In the genomic region with DNA sequence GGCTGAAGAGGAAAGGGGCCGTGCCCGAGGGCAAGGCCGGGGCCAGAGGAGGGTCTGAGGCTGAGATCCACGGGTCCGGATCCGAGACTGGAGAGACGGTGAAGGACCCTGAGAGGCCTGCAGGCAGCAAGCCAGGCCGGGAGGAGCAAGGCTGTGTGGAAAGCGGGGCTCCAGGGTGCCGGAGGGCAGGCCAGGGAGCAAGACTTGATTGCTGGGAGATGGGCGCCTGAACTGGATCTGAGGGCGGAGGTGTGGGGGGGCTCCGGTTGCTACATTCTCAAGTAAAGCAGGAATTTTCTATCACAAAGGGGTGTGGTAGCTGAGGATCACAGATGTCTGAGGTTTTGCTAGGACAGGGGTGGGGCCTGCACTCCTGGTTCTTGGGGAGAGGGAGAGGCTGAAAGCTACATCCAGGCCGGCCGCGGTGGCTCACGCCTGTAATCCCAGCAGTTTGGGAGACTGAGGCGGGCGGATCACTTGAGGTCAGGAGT, we compare ENCODE assay signal across 10 cellular contexts. TPM values are rescaled to one million over a fixed set of nuclear protein-coding genes. Genes with fewer than 3 reads are reported as not detected.
A peak's percentile ranks its signal among the peaks of the same experiment; 100 is the strongest.
DNase-seq lines count a peak whose midpoint lies in the region; ATAC-seq and TF ChIP-seq lines count a peak whose summit lies in the region.
"Had no signal": no experiment of that assay in that cellular context is flagged by ENCODE, and none has a peak within 500 bp of the region (broad histone marks: within the 10 kb centered on the region; RNA-seq: fewer than 3 reads in every experiment).

No MANE protein-coding gene starts in this region.

- H3K9me2 ChIP-seq in PC-9 (ENCODE audit: insufficient read depth) = no peaks in the 10 kb centered on the region

- no peaks in the 10 kb centered on the region for H3K27me3 Mint-ChIP-seq in stimulated activated naive B cell treated with anti-CD40 and anti-IgM and Interleukin-4, amounts not matched to agents 10 μg/mL and 1 μg/mL and 100 μg/mL, for 72 hours

- H3F3A ChIP-seq in PC-9 (ENCODE audit: insufficient read depth, low read depth) = no peaks in the 10 kb centered on the region

- intact Hi-C loops in PC-9 (cut with micrococcal nuclease; ENCODE audit: unreplicated experiment) = loop anchor here (2.0 kb wide), 3 partner anchors 19 to 69 kb away; partner anchors contain the start of gene CA11

- POLR2A ChIA-PET in PC-9 (lab: Charles Lee; ENCODE audit: unreplicated experiment) = interaction anchor here (0.5 to 0.6 kb wide), 2 partner anchors 9 to 43 kb away, joined by 3 read pairs; no protein-coding TSS in a partner anchor

- H2AFZ ChIP-seq in PC-9 = no peak overlapping the region

- H3K4me2 ChIP-seq in PC-9 (peak overlapping the region; percentile 92; the same call in 1 of the 2 replicates), skeletal muscle satellite cell (ENCODE audit: low read length) (peak overlapping the region; percentile 91)

- WGBS in gastroesophageal sphincter (ENCODE audit: low coverage in 1 of 2), 2 donors = 54% methylated on average over 12 of the region's 19 CpGs; no CpG with 5 or more reads in 1 of the 2 donors

- CTCF ChIA-PET in PC-9 (lab: Charles Lee) = interaction anchor here (0.6 kb wide), 1 partner anchor 11 kb away, joined by 15 read pairs; no protein-coding TSS in a partner anchor

- H3K36me3 ChIP-seq in PC-9 (ENCODE audit: low read depth) = no peaks in the 10 kb centered on the region
- no peaks in the 10 kb centered on the region for H3K36me3 ChIP-seq in gastroesophageal sphincter
- no peaks in the 10 kb centered on the region for H3K36me3 ChIP-seq in skeletal muscle satellite cell (ENCODE audit: insufficient read depth, low read length)

- DNase-seq in EL (peak; percentile 40), PC-9 (no peak), kidney tubule cell (ENCODE audit: low spot score) (no peak), RPMI8226 (no peak)
- DNase-seq in stimulated activated naive B cell treated with anti-CD40 and anti-IgM and Interleukin-4, amounts not matched to agents 10 μg/mL and 1 μg/mL and 100 μg/mL, for 72 hours = no peak
- DNase-seq: NCI-H2081 treated with DMSO at 0.1 percent for 48 hours, T1000 had no signal

- H3K27ac Mint-ChIP-seq in stimulated activated naive B cell treated with anti-CD40 and anti-IgM and Interleukin-4, amounts not matched to agents 10 μg/mL and 1 μg/mL and 100 μg/mL, for 72 hours = no peak overlapping the region

- H3K9me3 Mint-ChIP-seq in stimulated activated naive B cell treated with anti-CD40 and anti-IgM and Interleukin-4, amounts not matched to agents 10 μg/mL and 1 μg/mL and 100 μg/mL, for 72 hours = peaks cover 0 to 1% of the 10 kb centered on the region in 2 donors

- no peak overlapping the region for H3K27ac ChIP-seq in PC-9
- H3K27ac ChIP-seq in gastroesophageal sphincter = peak overlapping the region in 3 of 4 donors; percentile 82 to 92 (median 89)

- no peak for TF ChIP-seq POLR2A in gastroesophageal sphincter (IDR thresholded peaks at IDR 0.05)

- no peak for ATAC-seq in gastroesophageal sphincter
- no peak for ATAC-seq in GM21529 (IDR thresholded peaks at IDR 0.05; ENCODE audit: unreplicated experiment)
- no peak for ATAC-seq in stimulated activated naive B cell treated with anti-CD40 and anti-IgM and Interleukin-4, amounts not matched to agents 10 μg/mL and 1 μg/mL and 100 μg/mL, for 72 hours (replicated peaks)

- H3K27me3 ChIP-seq in PC-9 (ENCODE audit: insufficient read depth, low read depth) = no peaks in the 10 kb centered on the region
- H3K27me3 ChIP-seq in gastroesophageal sphincter = no peaks in the 10 kb centered on the region
- H3K27me3 ChIP-seq in skeletal muscle satellite cell (ENCODE audit: control insufficient read depth, insufficient read depth, low read length) = no peaks in the 10 kb centered on the region

- peaks cover 19% of the 10 kb centered on the region; the same call in 1 of the 2 replicates for H3K79me2 ChIP-seq in PC-9 (ENCODE audit: low read depth)

- H3K4me3 Mint-ChIP-seq in stimulated activated naive B cell treated with anti-CD40 and anti-IgM and Interleukin-4, amounts not matched to agents 10 μg/mL and 1 μg/mL and 100 μg/mL, for 72 hours = no peak overlapping the region

- TF ChIP-seq CTCF in PC-9 (conservative IDR thresholded peaks at IDR 0.05) = no peak
- no peak for TF ChIP-seq CTCF in gastroesophageal sphincter (IDR thresholded peaks at IDR 0.05)

- H4K20me1 ChIP-seq in PC-9 (ENCODE audit: insufficient read depth) = no peaks in the 10 kb centered on the region

- peaks cover 0 to 8% of the 10 kb centered on the region in 2 donors for H3K36me3 Mint-ChIP-seq in stimulated activated naive B cell treated with anti-CD40 and anti-IgM and Interleukin-4, amounts not matched to agents 10 μg/mL and 1 μg/mL and 100 μg/mL, for 72 hours

- no peaks in the 10 kb centered on the region for H3K9me3 ChIP-seq in PC-9 (ENCODE audit: insufficient read depth, low read depth)
- H3K9me3 ChIP-seq in gastroesophageal sphincter = no peaks in the 10 kb centered on the region
- no peaks in the 10 kb centered on the region for H3K9me3 ChIP-seq in skeletal muscle satellite cell (replicated peaks; ENCODE audit: low read length)

- no peak overlapping the region for H3K4me3 ChIP-seq in PC-9
- H3K4me3 ChIP-seq in gastroesophageal sphincter = peak overlapping the region in 1 of 2 donors; percentile 65
- peak overlapping the region; percentile 77 for H3K4me3 ChIP-seq in skeletal muscle satellite cell (ENCODE audit: low read length)

- BruUV-seq in PC-9 (replicated peaks; lab: Mats Ljungman, UMichigan) = no TSS peak

- H3K4me1 Mint-ChIP-seq in stimulated activated naive B cell treated with anti-CD40 and anti-IgM and Interleukin-4, amounts not matched to agents 10 μg/mL and 1 μg/mL and 100 μg/mL, for 72 hours = peaks cover 10 to 32% of the 10 kb centered on the region in 2 donors

- peak overlapping the region; percentile 81 for H3K9ac ChIP-seq in skeletal muscle satellite cell (ENCODE audit: low read depth, low read length)

- TF ChIP-seq EP300 in gastroesophageal sphincter (IDR thresholded peaks at IDR 0.05) = no peak

- H3K4me1 ChIP-seq in PC-9 (replicated peaks; ENCODE audit: insufficient read depth) (peaks cover 19% of the 10 kb centered on the region), gastroesophageal sphincter (peaks cover 0 to 75% (median 46%) of the 10 kb centered on the region in 3 donors), skeletal muscle satellite cell (ENCODE audit: control insufficient read depth, insufficient read depth, low read length) (peaks cover 39% of the 10 kb centered on the region)

RNA-seq across cellular contexts. Expression of gene MAMSTR, which starts 3.8 kb away (rescaled TPM):
- total RNA-seq in PC-9 (2021) (2.6 and 3.9 TPM in 2 replicates), gastroesophageal sphincter (1 to 10 TPM in 2 of 4 donors, under 1 TPM in 2; 0.25 to 3.7 (median 1.3) TPM)
- 0.66 and 1.3 TPM in 2 replicates for total RNA-seq in skeletal muscle satellite cell (2012; rRNA removed)

RNA-seq across cellular contexts. Expression of gene FUT2, which starts 20.0 kb away (rescaled TPM):
- 8.7 and 9.6 TPM in 2 replicates for total RNA-seq in PC-9 (2021)
- total RNA-seq in gastroesophageal sphincter = 1 to 10 TPM in 1 of 4 donors, not detected in 3; 3.4 TPM
- total RNA-seq in skeletal muscle satellite cell (2012; rRNA removed) = not detected in 2 replicates

RNA-seq across cellular contexts. Expression of gene RASIP1, which starts 24.7 kb away (rescaled TPM):
- total RNA-seq in PC-9 (2021) = 1.3 and 1.4 TPM in 2 replicates
- total RNA-seq in gastroesophageal sphincter = 10 to 100 TPM in 3 of 4 donors, 1 to 10 TPM in 1; 9.8 to 16.4 (median 10.3) TPM
- total RNA-seq in skeletal muscle satellite cell (2012; rRNA removed) = 2.5 and 7.0 TPM in 2 replicates

RNA-seq across cellular contexts. Expression of gene IZUMO1, which starts 31.0 kb away (rescaled TPM):
- 2.2 and 3.0 TPM in 2 replicates for total RNA-seq in PC-9 (2021)
- total RNA-seq in gastroesophageal sphincter = under 1 TPM in 1 of 4 donors, not detected in 3; 0.27 TPM
- total RNA-seq in skeletal muscle satellite cell (2012; rRNA removed) = not detected in 2 replicates

RNA-seq across cellular contexts. Expression of gene FUT1, which starts 36.7 kb away (rescaled TPM):
- total RNA-seq in PC-9 (2021) (7.9 and 9.6 TPM in 2 replicates), gastroesophageal sphincter (1 to 10 TPM in 3 of 4 donors, under 1 TPM in 1; 0.54 to 3.5 (median 2.6) TPM)
- under 0.01 and 0.25 TPM in 2 replicates for total RNA-seq in skeletal muscle satellite cell (2012; rRNA removed)
